34 cellular contexts compared by ENCODE assay signal in the genomic region with DNA sequence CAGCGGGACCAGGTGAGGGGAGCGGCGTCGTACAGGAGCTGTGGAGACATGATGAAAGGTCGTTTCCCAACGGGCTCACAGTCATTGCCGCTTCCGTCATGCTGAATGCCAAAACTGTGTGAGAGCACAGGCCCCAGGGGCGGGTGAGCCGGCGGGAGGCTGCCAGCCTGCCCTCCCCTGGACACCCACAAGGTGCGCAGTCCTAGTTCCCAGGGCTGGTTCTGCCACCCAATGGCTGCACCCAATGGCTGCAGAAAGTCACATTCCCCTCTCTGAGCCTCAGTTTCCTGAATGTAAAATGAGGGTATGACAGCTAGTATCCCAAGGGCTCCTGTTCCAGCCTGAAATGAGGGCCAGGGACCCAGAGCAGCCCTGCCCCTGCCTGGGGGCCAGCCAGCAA. TPM values are rescaled to one million over a fixed set of nuclear protein-coding genes. Genes with fewer than 3 reads are reported as not detected.
"Had no signal": no experiment of that assay in that cellular context is flagged by ENCODE, and none has a peak within 500 bp of the region (broad histone marks: within the 10 kb centered on the region; RNA-seq: fewer than 3 reads in every experiment).

No MANE protein-coding gene starts in this region.

- H3K4me1 ChIP-seq: adrenal gland, body of pancreas, breast epithelium, colonic mucosa, esophagus muscularis mucosa, gastroesophageal sphincter had no signal

- H3K9me3 ChIP-seq: adrenal gland, body of pancreas, breast epithelium, colonic mucosa, esophagus muscularis mucosa, gastroesophageal sphincter had no signal

- H3K9me3 Mint-ChIP-seq: activated CD4-positive, alpha-beta memory T cell treated with anti-CD3 and anti-CD28 coated beads for 36 hours; activated naive CD4-positive, alpha-beta T cell treated with anti-CD3 and anti-CD28 coated beads, Interleukin-2, amount 50 U/mL, for 24 hours; T-helper 2 cell treated with Interferon-gamma antibody and Interleukin-4, amounts not matched to agents 5 μg/mL and 100 μg/mL, for 36 hours had no signal

- H3K27me3 Mint-ChIP-seq: activated CD4-positive, alpha-beta T cell treated with anti-CD3 and anti-CD28 coated beads for 36 hours; activated naive CD4-positive, alpha-beta T cell treated with anti-CD3 and anti-CD28 coated beads, Interleukin-2, amount 50 U/mL, for 24 hours; activated naive CD8-positive, alpha-beta T cell treated with anti-CD3 and anti-CD28 coated beads for 36 hours; activated naive CD8-positive, alpha-beta T cell treated with anti-CD3 and anti-CD28 coated beads, Interleukin-2, amount 50 U/mL, for 24 hours had no signal

- H3K36me3 Mint-ChIP-seq: activated CD4-positive, alpha-beta memory T cell treated with anti-CD3 and anti-CD28 coated beads for 36 hours; activated CD8-positive, alpha-beta memory T cell treated with anti-CD3 and anti-CD28 coated beads, Interleukin-2, amount 10 ng/mL, durations not matched to agents 7 days and 5 days; activated naive CD4-positive, alpha-beta T cell treated with anti-CD3 and anti-CD28 coated beads, Interleukin-2, amount 50 U/mL, for 24 hours had no signal

- H3K36me3 ChIP-seq: adrenal gland, breast epithelium, cardiac muscle cell, colonic mucosa had no signal

- DNase-seq: activated CD4-positive, alpha-beta memory T cell treated with anti-CD3 and anti-CD28 coated beads for 36 hours; activated CD4-positive, alpha-beta T cell treated with anti-CD3 and anti-CD28 coated beads for 36 hours; activated CD4-positive, alpha-beta T cell treated with anti-CD3 and anti-CD28 coated beads, Interleukin-2, amount 10 ng/mL, durations not matched to agents 24 days and 14 days; activated CD4-positive, CD25-positive, alpha-beta regulatory T cell; activated CD4-positive, CD25-positive, alpha-beta regulatory T cell treated with anti-CD3 and anti-CD28 coated beads, Interleukin-2, amount 50 U/mL, for 72 hours; activated CD8-positive, alpha-beta memory T cell treated with anti-CD3 and anti-CD28 coated beads, Interleukin-2, amount 10 ng/mL, durations not matched to agents 7 days and 5 days; activated CD8-positive, alpha-beta memory T cell treated with anti-CD3 and anti-CD28 coated beads, Interleukin-2, amount 50 U/mL, for 4 hours; activated CD8-positive, alpha-beta T cell treated with anti-CD3 and anti-CD28 coated beads, Interleukin-2, amount 10 ng/mL, durations not matched to agents 7 days and 5 days; activated effector memory CD4-positive, alpha-beta T cell treated with anti-CD3 and anti-CD28 coated beads, Interleukin-2, amount 50 U/mL, for 16 hours; activated naive CD4-positive, alpha-beta T cell treated with anti-CD3 and anti-CD28 coated beads for 36 hours; activated naive CD8-positive, alpha-beta T cell treated with anti-CD3 and anti-CD28 coated beads for 36 hours; activated naive CD8-positive, alpha-beta T cell treated with anti-CD3 and anti-CD28 coated beads, Interleukin-2, amount 50 U/mL, for 24 hours; activated T-cell treated with anti-CD3 and anti-CD28 coated beads, Interleukin-2, amount 50 U/mL, for 1 hour; activated T-cell treated with anti-CD3 and anti-CD28 coated beads, Interleukin-2, amount 50 U/mL, for 48 hours; adrenal gland; amygdala; body of pancreas; central memory CD4-positive, alpha-beta T cell; cerebellar nuclear complex; colonic mucosa; dorsolateral prefrontal cortex; effector memory CD4-positive, alpha-beta T cell; foreskin melanocyte; T-helper 1 cell; T-helper 17 cell; T1000 had no signal

- H3K27ac ChIP-seq: adrenal gland, body of pancreas, breast epithelium, cardiac muscle cell, colonic mucosa, dorsolateral prefrontal cortex, esophagus muscularis mucosa, gastroesophageal sphincter had no signal

- H3K4me3 Mint-ChIP-seq: activated CD4-positive, alpha-beta memory T cell treated with anti-CD3 and anti-CD28 coated beads for 36 hours; activated CD4-positive, alpha-beta T cell treated with anti-CD3 and anti-CD28 coated beads for 36 hours; activated CD4-positive, alpha-beta T cell treated with anti-CD3 and anti-CD28 coated beads, Interleukin-2, amount 10 ng/mL, durations not matched to agents 24 days and 14 days; activated CD8-positive, alpha-beta memory T cell treated with anti-CD3 and anti-CD28 coated beads, Interleukin-2, amount 10 ng/mL, durations not matched to agents 7 days and 5 days; activated CD8-positive, alpha-beta T cell treated with anti-CD3 and anti-CD28 coated beads, Interleukin-2, amount 10 ng/mL, durations not matched to agents 7 days and 5 days; activated naive CD4-positive, alpha-beta T cell treated with anti-CD3 and anti-CD28 coated beads for 36 hours; activated naive CD4-positive, alpha-beta T cell treated with anti-CD3 and anti-CD28 coated beads, Interleukin-2, amount 50 U/mL, for 24 hours; activated naive CD8-positive, alpha-beta T cell treated with anti-CD3 and anti-CD28 coated beads for 36 hours; activated naive CD8-positive, alpha-beta T cell treated with anti-CD3 and anti-CD28 coated beads, Interleukin-2, amount 50 U/mL, for 24 hours; activated T-helper 1 cell treated with anti-CD3 and anti-CD28 coated beads, Interleukin-12 subunit alpha, Interleukin-12 subunit beta, Interleukin-2, Interleukin-4 antibody, amounts not matched to agents 30 ng/mL and 10 ng/mL and 1 ng/mL, durations not matched to agents 14 hours and 24 hours and 36 hours; endodermal cell; T-helper 17 cell; T-helper 2 cell treated with Interferon-gamma antibody and Interleukin-4, amounts not matched to agents 5 μg/mL and 100 μg/mL, for 36 hours had no signal

- H3K27ac Mint-ChIP-seq: activated CD4-positive, alpha-beta memory T cell treated with anti-CD3 and anti-CD28 coated beads for 36 hours; activated CD4-positive, alpha-beta T cell treated with anti-CD3 and anti-CD28 coated beads for 36 hours; activated CD4-positive, alpha-beta T cell treated with anti-CD3 and anti-CD28 coated beads, Interleukin-2, amount 10 ng/mL, durations not matched to agents 24 days and 14 days; activated CD8-positive, alpha-beta memory T cell treated with anti-CD3 and anti-CD28 coated beads, Interleukin-2, amount 10 ng/mL, durations not matched to agents 7 days and 5 days; activated CD8-positive, alpha-beta T cell treated with anti-CD3 and anti-CD28 coated beads, Interleukin-2, amount 10 ng/mL, durations not matched to agents 7 days and 5 days; activated naive CD4-positive, alpha-beta T cell treated with anti-CD3 and anti-CD28 coated beads for 36 hours; activated naive CD8-positive, alpha-beta T cell treated with anti-CD3 and anti-CD28 coated beads for 36 hours; activated naive CD8-positive, alpha-beta T cell treated with anti-CD3 and anti-CD28 coated beads, Interleukin-2, amount 50 U/mL, for 24 hours; activated T-helper 1 cell treated with anti-CD3 and anti-CD28 coated beads, Interleukin-12 subunit alpha, Interleukin-12 subunit beta, Interleukin-2, Interleukin-4 antibody, amounts not matched to agents 30 ng/mL and 10 ng/mL and 1 ng/mL, durations not matched to agents 14 hours and 24 hours and 36 hours; endodermal cell; T-helper 17 cell had no signal

- H3K27me3 ChIP-seq: adrenal gland, body of pancreas, breast epithelium, cardiac muscle cell, colonic mucosa, dorsolateral prefrontal cortex, esophagus muscularis mucosa, gastroesophageal sphincter had no signal

- ATAC-seq: activated CD4-positive, alpha-beta T cell treated with anti-CD3 and anti-CD28 coated beads for 36 hours; activated CD8-positive, alpha-beta memory T cell treated with anti-CD3 and anti-CD28 coated beads, Interleukin-2, amount 10 ng/mL, durations not matched to agents 7 days and 5 days; activated CD8-positive, alpha-beta T cell treated with anti-CD3 and anti-CD28 coated beads, Interleukin-2, amount 10 ng/mL, durations not matched to agents 7 days and 5 days; activated naive CD8-positive, alpha-beta T cell treated with anti-CD3 and anti-CD28 coated beads, Interleukin-2, amount 50 U/mL, for 24 hours; body of pancreas; gastroesophageal sphincter; T-helper 17 cell had no signal

- H3K4me3 ChIP-seq: adrenal gland, body of pancreas, breast epithelium, cardiac muscle cell, colonic mucosa, dorsolateral prefrontal cortex, esophagus muscularis mucosa, gastroesophageal sphincter had no signal

- H3K4me1 Mint-ChIP-seq: endodermal cell had no signal

RNA-seq across cellular contexts. Expression of a gene that starts 23.0 kb away (rescaled TPM):
- total RNA-seq: activated CD8-positive, alpha-beta T cell treated with anti-CD3 and anti-CD28 coated beads, Interleukin-2, amount 10 ng/mL, durations not matched to agents 7 days and 5 days; T-helper 17 cell had no signal
